1 cellular context compared by ENCODE assay signal in the genomic region with DNA sequence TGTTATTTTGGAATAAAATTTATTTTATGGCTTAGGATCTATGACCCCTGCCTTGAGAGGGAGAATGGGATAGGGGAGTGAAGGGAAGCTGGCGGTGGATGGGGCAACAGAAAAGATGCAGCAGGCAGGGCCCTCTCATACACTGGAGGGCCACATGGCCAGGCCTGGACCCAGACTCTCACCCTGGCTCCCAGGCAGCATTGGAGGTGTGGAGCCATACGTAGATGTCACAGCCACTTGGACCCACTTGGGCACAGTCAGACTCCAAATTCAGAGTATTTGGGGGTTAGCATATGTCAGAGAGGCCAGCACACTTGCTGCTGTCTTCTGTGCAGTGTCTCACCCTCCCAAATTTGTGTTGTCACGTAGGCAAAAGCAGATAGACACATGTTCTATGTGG.
TF ChIP-seq lines count a peak whose summit lies in the region.

No MANE protein-coding gene starts in this region.

TF ChIP-seq in IMR-90, 13 proteins besides CTCF, POLR2A, EP300 and RAD21:
- TF ChIP-seq NFE2L2 (IDR thresholded peaks at IDR 0.05; ENCODE audit: low read depth, low read length) (no peak), CHD1 (IDR thresholded peaks at IDR 0.05; ENCODE audit: low read depth, low read length) (no peak), MXI1 (IDR thresholded peaks at IDR 0.05; ENCODE audit: borderline replicate concordance, low read depth, low read length) (no peak), CEBPB (IDR thresholded peaks at IDR 0.05; ENCODE audit: low read depth, low read length) (no peak), SMC3 (IDR thresholded peaks at IDR 0.05; ENCODE audit: low read depth, low read length) (no peak), MAZ (IDR thresholded peaks at IDR 0.05; ENCODE audit: borderline replicate concordance, low read depth, low read length) (no peak), RFX5 (IDR thresholded peaks at IDR 0.05; ENCODE audit: low read depth, low read length) (no peak), FOS (IDR thresholded peaks at IDR 0.05; ENCODE audit: low read depth, low read length) (no peak), ELK1 (IDR thresholded peaks at IDR 0.05; ENCODE audit: borderline replicate concordance, low read depth, low read length) (no peak), BHLHE40 (IDR thresholded peaks at IDR 0.05; ENCODE audit: low read depth, low read length) (no peak), USF2 (IDR thresholded peaks at IDR 0.05; ENCODE audit: low read depth, low read length) (no peak), RCOR1 (IDR thresholded peaks at IDR 0.05; ENCODE audit: insufficient replicate concordance, low read length) (no peak), MAFK (IDR thresholded peaks at IDR 0.05; ENCODE audit: low read depth, low read length) (no peak)
